Comparison of ENCODE assay signal across 9 cellular contexts in genomic region chr4:138897818-138898226, GRCh38.
DNase-seq lines count a peak whose midpoint lies in the region; ATAC-seq, FAIRE-seq and TF ChIP-seq lines count a peak whose summit lies in the region.
"Had no signal": no experiment of that assay in that cellular context is flagged by ENCODE, and none has a peak within 500 bp of the region (broad histone marks: within the 10 kb centered on the region; RNA-seq: fewer than 3 reads in every experiment).

No MANE protein-coding gene starts in this region.

- H3K79me2 ChIP-seq in parathyroid adenoma, result no peaks in the 10 kb centered on the region

- peak overlapping the region; percentile 28 to 66 for H3K27ac ChIP-seq in breast epithelium
- peak overlapping the region; percentile 90 for H3K27ac ChIP-seq in parathyroid adenoma
- H3K27ac ChIP-seq in aorta (ENCODE audit: low read depth in 1 of 2, low read length in 2 of 2), result no peak overlapping the region

- H2AFZ ChIP-seq in parathyroid adenoma, result peak overlapping the region; percentile 3

- WGBS in aorta, 2 donors, result 44 to 63% methylated on average over 2 of the region's 2 CpGs

- H3K4me3 ChIP-seq in breast epithelium (no peak overlapping the region), parathyroid adenoma (ENCODE audit: low read depth, low read length) (peak overlapping the region; percentile 31), aorta (ENCODE audit: low read length in 2 of 2) (no peak overlapping the region)

- DNase-seq in NCI-H187 treated with DMSO at 0.1 percent for 48 hours (lab: John Stamatoyannopoulos, UW), result peak; percentile 69
- no peak for DNase-seq in NCI-H187 (lab: John Stamatoyannopoulos, UW)
- DNase-seq in NCI-H1417 (lab: John Stamatoyannopoulos, UW), result peak; percentile 80 to 94 (median 83)
- DNase-seq in breast epithelium (ENCODE audit: low spot score in 2 of 2), result no peak
- no peak for DNase-seq in GM19239 (ENCODE audit: insufficient read length, low spot score)
- no peak for DNase-seq in aorta
- DNase-seq: AML-193 had no signal

- H3K9ac ChIP-seq in parathyroid adenoma, result no peak overlapping the region

- H3K27me3 ChIP-seq in breast epithelium, result no peaks in the 10 kb centered on the region
- H3K27me3 ChIP-seq in parathyroid adenoma (ENCODE audit: control insufficient read depth, insufficient read depth, low read length), result no peaks in the 10 kb centered on the region
- no peaks in the 10 kb centered on the region for H3K27me3 ChIP-seq in aorta (ENCODE audit: control insufficient read depth in 1 of 2, insufficient read depth in 2 of 2, low read length in 1 of 2)

- no peaks in the 10 kb centered on the region for H3K4me1 ChIP-seq in breast epithelium
- peaks cover 16% of the 10 kb centered on the region for H3K4me1 ChIP-seq in parathyroid adenoma
- H3K4me1 ChIP-seq in aorta (ENCODE audit: control insufficient read depth in 1 of 2, insufficient read depth in 2 of 2, low read length in 2 of 2), result no peaks in the 10 kb centered on the region

- ATAC-seq in aorta (ENCODE audit: low FRiP score) (no peak), GM18909 (IDR thresholded peaks at IDR 0.05; ENCODE audit: poor library complexity, unreplicated experiment) (no peak)

- no peaks in the 10 kb centered on the region for H3K36me3 ChIP-seq in breast epithelium
- no peaks in the 10 kb centered on the region for H3K36me3 ChIP-seq in parathyroid adenoma (ENCODE audit: control insufficient read depth, insufficient read depth, low read length)
- H3K36me3 ChIP-seq in aorta (ENCODE audit: control insufficient read depth in 1 of 2, insufficient read depth in 2 of 2, low read length in 1 of 2), result no peaks in the 10 kb centered on the region

- FAIRE-seq in GM19239 (lab: Jason Lieb, UNC), result no peak

- no peak for TF ChIP-seq POLR2A in breast epithelium (IDR thresholded peaks at IDR 0.05)

- H3K4me2 ChIP-seq in parathyroid adenoma (ENCODE audit: low read length), result peak overlapping the region; percentile 48

- intact Hi-C loops in breast epithelium (cut with DNase I; ENCODE audit: low total_unique reads) (no loop called here), aorta (cut with DNase I) (no loop called here)

- TF ChIP-seq CTCF in breast epithelium (IDR thresholded peaks at IDR 0.05) (peak in 1 of 3 donors; percentile 13), parathyroid adenoma (IDR thresholded peaks at IDR 0.05) (no peak)

- H3K9me3 ChIP-seq in breast epithelium (no peaks in the 10 kb centered on the region), parathyroid adenoma (ENCODE audit: control insufficient read depth, low read length) (no peaks in the 10 kb centered on the region), aorta (ENCODE audit: control insufficient read depth, low read length) (no peaks in the 10 kb centered on the region)

Comparison
In these comparisons a context has a peak if more than half of its experiments do, and no peak if none do; other contexts are left out.
1. DNase-seq: peak in NCI-H187 treated with DMSO at 0.1 percent for 48 hours (single experiment) and NCI-H1417 (3 of 3); none in NCI-H187 (0 of 2), breast epithelium (0 of 2), GM19239 (single experiment) and aorta (0 of 2).
2. H3K27ac ChIP-seq: peak in breast epithelium (2 of 2) and parathyroid adenoma (single experiment); none in aorta (0 of 2).